8 cellular contexts compared by ENCODE assay signal in the genomic region with DNA sequence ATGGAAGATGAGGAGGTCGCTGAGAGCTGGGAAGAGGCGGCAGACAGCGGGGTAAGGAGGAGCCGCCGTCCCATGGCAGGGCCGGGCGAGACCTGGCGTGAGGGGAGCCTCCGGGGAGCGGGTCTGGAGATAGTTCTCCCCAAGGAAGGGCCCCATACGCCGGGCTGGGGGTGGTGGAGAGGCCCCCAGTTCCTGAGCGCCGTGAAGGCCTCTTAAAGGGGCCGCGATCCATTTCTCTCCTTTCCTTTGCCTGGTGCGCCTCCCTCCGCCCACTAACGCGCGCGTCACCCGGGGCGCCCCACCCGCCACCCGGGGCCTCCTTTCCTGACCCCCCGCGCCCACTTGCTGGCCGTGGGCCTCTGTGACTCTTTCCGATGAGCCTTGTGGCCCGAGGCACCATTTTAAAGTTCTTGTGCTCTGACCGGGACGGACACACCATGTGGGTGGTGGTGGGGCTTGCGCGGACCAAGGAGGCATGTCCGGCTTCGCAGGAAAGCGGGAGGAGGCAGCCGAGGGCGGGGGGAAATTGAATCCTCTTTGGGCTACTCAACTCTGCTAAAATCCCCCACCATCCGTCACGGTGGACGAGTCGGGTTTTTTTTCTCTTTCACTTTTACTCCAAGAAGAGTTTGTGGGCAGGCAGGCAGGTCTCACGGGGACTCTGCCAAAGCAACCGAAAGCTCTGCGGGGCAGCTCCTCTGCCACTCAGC. TPM values are rescaled to one million over a fixed set of nuclear protein-coding genes. Genes with fewer than 3 reads are reported as not detected.
A peak's percentile ranks its signal among the peaks of the same experiment; 100 is the strongest.
DNase-seq lines count a peak whose midpoint lies in the region; ATAC-seq, FAIRE-seq and TF ChIP-seq lines count a peak whose summit lies in the region.

No MANE protein-coding gene starts in this region.

- H3K9me3 ChIP-seq in MM.1S (replicated peaks; ENCODE audit: insufficient read depth, low read length) (no peaks in the 10 kb centered on the region), ascending aorta (no peaks in the 10 kb centered on the region)

- H3K4me2 ChIP-seq in MM.1S (ENCODE audit: low read depth, low read length) = peak overlapping the region; percentile 85

- TF ChIP-seq CTCF in GM06990 (IDR thresholded peaks at IDR 0.05; ENCODE audit: insufficient read depth, low read length, poor library complexity, severe bottlenecking) (peak; percentile 2), MM.1S (IDR thresholded peaks at IDR 0.05; ENCODE audit: low read length) (no peak), ascending aorta (IDR thresholded peaks at IDR 0.05) (peak in 2 of 3 experiments; percentile 12 to 22)

- peak overlapping the region; percentile 66; the same call in 1 of the 2 replicates for H2AFZ ChIP-seq in MM.1S (ENCODE audit: low read length)

- peak overlapping the region; percentile 97 for H3K27ac ChIP-seq in MM.1S (ENCODE audit: low read length)
- peak overlapping the region; percentile 97 for H3K27ac ChIP-seq in ascending aorta

- peak overlapping the region; percentile 94 for H3K9ac ChIP-seq in MM.1S (ENCODE audit: low read length)

- DNase-seq in GM06990 (ENCODE audit: extremely low read depth, insufficient read length) = peak; percentile 92
- DNase-seq in H7 = peak; percentile 83
- peak; percentile 92 for DNase-seq in MM.1S
- DNase-seq in T-helper 1 cell = peak; percentile 69 to 93 (median 76)
- peak; percentile 67 to 95 for DNase-seq in ascending aorta (ENCODE audit: low spot score in 2 of 2)
- peak in 49 of 51 donors; percentile 70 to 98 (median 90) for DNase-seq in hypothalamus (lab: John Stamatoyannopoulos, UW)
- DNase-seq in sciatic nerve (ENCODE audit: low spot score) = peak; percentile 90
- no peak for DNase-seq in HTR-8/SVneo (ENCODE audit: insufficient read length, low spot score)

- H4K20me1 ChIP-seq in MM.1S (ENCODE audit: insufficient read depth, low read length) = peaks cover 21% of the 10 kb centered on the region

- H3K4me1 ChIP-seq in MM.1S (ENCODE audit: low read length) (peaks cover 6% of the 10 kb centered on the region; the same call in 1 of the 2 replicates), ascending aorta (peaks cover 10 to 60% of the 10 kb centered on the region in 2 donors)

- peaks cover 50% of the 10 kb centered on the region for H3K79me2 ChIP-seq in MM.1S (ENCODE audit: low read length)

- peak overlapping the region; percentile 86 for H3K4me3 ChIP-seq in GM06990 (replicated peaks; ENCODE audit: low read depth, low read length)
- peak overlapping the region; percentile 98 for H3K4me3 ChIP-seq in H7 (ENCODE audit: insufficient read depth, low read depth, low read length)
- H3K4me3 ChIP-seq in MM.1S (ENCODE audit: low read length) = peak overlapping the region; percentile 96
- H3K4me3 ChIP-seq in ascending aorta = peak overlapping the region; percentile 76 to 91

- H3K27me3 ChIP-seq in GM06990 (replicated peaks; ENCODE audit: control insufficient read depth, insufficient read depth, low read length) (no peaks in the 10 kb centered on the region), H7 (ENCODE audit: control insufficient read depth, insufficient read depth, low read length) (no peaks in the 10 kb centered on the region), MM.1S (replicated peaks; ENCODE audit: insufficient read depth, low read length) (no peaks in the 10 kb centered on the region), ascending aorta (no peaks in the 10 kb centered on the region)

- ATAC-seq in sciatic nerve = peak; percentile 92

- intact Hi-C loops in ascending aorta (cut with DNase I) (loop anchor here (5.0 kb wide), 3 partner anchors 220 to 355 kb away; no protein-coding TSS in a partner anchor), sciatic nerve (cut with DNase I) (no loop called here)

- H3K36me3 ChIP-seq in GM06990 (ENCODE audit: control insufficient read depth, insufficient read depth, low read length) (no peaks in the 10 kb centered on the region), H7 (replicated peaks; ENCODE audit: control insufficient read depth, insufficient read depth, low read length) (no peaks in the 10 kb centered on the region), MM.1S (replicated peaks; ENCODE audit: insufficient read depth, low read length) (no peaks in the 10 kb centered on the region), ascending aorta (no peaks in the 10 kb centered on the region)

- H3F3A ChIP-seq in MM.1S (ENCODE audit: insufficient read depth, low read length) = peaks cover 12% of the 10 kb centered on the region

- no peak for FAIRE-seq in HTR-8/SVneo (lab: Jason Lieb, UNC)

- H3K9me2 ChIP-seq in MM.1S (replicated peaks; ENCODE audit: insufficient read depth, low read length) = no peaks in the 10 kb centered on the region

RNA-seq across cellular contexts. Expression of gene SZRD1, which starts 0.4 kb away (rescaled TPM):
- total RNA-seq in H7 (2014; rRNA removed; shearing (Covaris generic)) = 111 and 124 TPM in 2 replicates
- total RNA-seq in ascending aorta (106 TPM), sciatic nerve (99.4 TPM)

RNA-seq across cellular contexts. Expression of gene FBXO42, which starts 15.1 kb away (rescaled TPM):
- 38.9 and 40.4 TPM in 2 replicates for total RNA-seq in H7 (2014; rRNA removed; shearing (Covaris generic))
- total RNA-seq in ascending aorta (36.6 TPM), sciatic nerve (27.3 TPM)
